ENCODE assay signal across 8 cellular contexts in the genomic region with DNA sequence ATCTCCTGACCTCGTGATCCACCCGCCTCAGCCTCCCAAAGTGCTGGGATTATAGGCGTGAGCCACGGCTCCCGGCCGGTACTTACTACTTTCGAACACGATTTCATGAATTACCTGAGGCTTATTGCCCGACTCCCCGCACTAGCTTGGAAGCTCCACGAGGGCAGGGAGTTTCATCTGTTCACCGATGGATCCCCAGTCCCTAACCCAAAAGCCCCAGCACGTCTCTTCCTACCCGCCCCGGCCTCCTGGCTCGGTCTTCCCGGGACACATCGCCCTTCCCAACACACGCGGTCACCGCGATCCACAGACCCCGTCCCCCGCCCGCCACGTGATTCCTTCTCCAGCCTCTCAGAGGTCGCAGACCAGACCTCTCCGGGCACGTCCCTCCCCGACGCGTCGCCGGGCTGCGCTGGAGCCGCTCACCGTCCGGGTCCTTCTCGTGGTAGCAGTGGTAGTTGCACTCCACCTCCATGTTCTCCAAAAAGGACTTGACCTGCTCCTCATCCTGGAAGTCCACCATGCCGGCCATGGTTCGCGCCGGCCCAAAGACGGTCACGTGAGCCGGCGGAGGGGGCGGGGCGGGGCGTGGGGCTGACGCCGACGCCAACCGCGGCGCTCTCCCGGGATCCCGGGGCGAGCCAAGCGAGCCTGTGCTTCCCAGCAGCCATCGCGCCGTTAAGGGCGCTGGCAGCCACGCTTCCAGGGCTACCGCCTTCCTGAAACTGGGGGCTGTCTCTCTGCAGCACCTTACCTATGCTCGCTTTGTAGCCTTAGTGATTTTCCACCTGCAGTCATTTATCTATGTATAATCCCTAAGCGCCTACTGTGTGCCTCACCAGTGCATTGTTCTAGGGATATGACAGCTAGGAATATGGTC. TPM values are rescaled to one million over a fixed set of nuclear protein-coding genes. Genes with fewer than 3 reads are reported as not detected.
DNase-seq lines count a peak whose midpoint lies in the region; ATAC-seq, FAIRE-seq and TF ChIP-seq lines count a peak whose summit lies in the region.

Gene COA7 (minus strand): TSS at position 553 of the 880 bp plus-strand sequence. CDS start 21 bp downstream, at position 532.

- no peaks in the 10 kb centered on the region; the same call in 1 of the 2 replicates for H3K9me3 ChIP-seq in SJCRH30 (replicated peaks)
- H3K9me3 ChIP-seq in neural cell (ENCODE audit: low read length), result no peaks in the 10 kb centered on the region
- no peaks in the 10 kb centered on the region for H3K9me3 ChIP-seq in stomach smooth muscle (ENCODE audit: control insufficient read depth in 2 of 2, low read length in 2 of 2)

- H3K27ac ChIP-seq in SJCRH30, result peak within 1 kb of the TSS; percentile 73
- peak within 1 kb of the TSS; percentile 76 for H3K27ac ChIP-seq in neural cell (ENCODE audit: low read length)
- H3K27ac ChIP-seq in stomach smooth muscle (ENCODE audit: low read length), result peak within 1 kb of the TSS; percentile 56

- H3F3A ChIP-seq in neural cell (ENCODE audit: insufficient read depth, low read length, poor library complexity, severe bottlenecking), result no peaks in the 10 kb centered on the region

- no peak for TF ChIP-seq EP300 in neural cell (conservative IDR thresholded peaks at IDR 0.05; ENCODE audit: poor library complexity, severe bottlenecking)

- FAIRE-seq in D721Med (lab: Jason Lieb, UNC), result no peak

- no peaks in the 10 kb centered on the region for H3K9me2 ChIP-seq in neural cell (ENCODE audit: insufficient read depth, low read length)

- H3K4me1 ChIP-seq in SJCRH30 (no peaks in the 10 kb centered on the region), stomach smooth muscle (ENCODE audit: control insufficient read depth, insufficient read depth, low read length) (peaks cover 14% of the 10 kb centered on the region)

- peak within 1 kb of the TSS; percentile 84 for H3K4me3 ChIP-seq in SJCRH30
- H3K4me3 ChIP-seq in foreskin fibroblast (ENCODE audit: low read depth in 1 of 2, low read length in 2 of 2), result peak within 1 kb of the TSS; percentile 74 to 93
- H3K4me3 ChIP-seq in neural cell (ENCODE audit: low read length), result peak within 1 kb of the TSS; percentile 93
- H3K4me3 ChIP-seq in stomach smooth muscle (ENCODE audit: low read length in 2 of 2), result peak within 1 kb of the TSS; percentile 83 to 91

- peak; percentile 48 for DNase-seq in D721Med (ENCODE audit: insufficient read length, low spot score)
- peak; percentile 88 for DNase-seq in LoVo (ENCODE audit: low spot score)
- peak; percentile 86 to 90 for DNase-seq in SJCRH30
- peak; percentile 40 for DNase-seq in activated gamma-delta T cell treated with anti-CD3 and anti-CD28 coated beads, Interleukin-2, amount 50 U/mL, for 16 hours (ENCODE audit: low read depth)
- DNase-seq in foreskin fibroblast, result peak; percentile 82 to 95

- H3K9ac ChIP-seq in neural cell (ENCODE audit: low read length) (peak within 1 kb of the TSS; percentile 64), stomach smooth muscle (ENCODE audit: low read length in 2 of 2) (peak within 1 kb of the TSS; percentile 66 to 74)

- H3K4me2 ChIP-seq in neural cell (ENCODE audit: low read length), result peak within 1 kb of the TSS; percentile 52

- peak; percentile 45 for ATAC-seq in GM21717 (IDR thresholded peaks at IDR 0.05; ENCODE audit: unreplicated experiment)

- H2AFZ ChIP-seq in neural cell (ENCODE audit: low read depth, low read length), result peak within 1 kb of the TSS; percentile 98

- TF ChIP-seq CTCF in D721Med (IDR thresholded peaks at IDR 0.05; ENCODE audit: insufficient read depth, missing control alignments) (no peak), foreskin fibroblast (IDR thresholded peaks at IDR 0.05; ENCODE audit: low read depth, low read length) (no peak), neural cell (IDR thresholded peaks at IDR 0.05; ENCODE audit: poor library complexity, severe bottlenecking) (no peak)

- TF ChIP-seq RAD21 in neural cell (conservative IDR thresholded peaks at IDR 0.05), result peak; percentile 11

- peaks cover 3% of the 10 kb centered on the region; the same call in 1 of the 2 replicates for H3K36me3 ChIP-seq in SJCRH30
- H3K36me3 ChIP-seq in neural cell (ENCODE audit: insufficient read depth, low read length), result no peaks in the 10 kb centered on the region
- H3K36me3 ChIP-seq in stomach smooth muscle (ENCODE audit: control insufficient read depth in 2 of 2, insufficient read depth in 2 of 2, low read length in 2 of 2), result no peaks in the 10 kb centered on the region

- no peaks in the 10 kb centered on the region for H3K79me2 ChIP-seq in neural cell (replicated peaks; ENCODE audit: insufficient read depth, low read length)

- no peaks in the 10 kb centered on the region for H4K20me1 ChIP-seq in neural cell (ENCODE audit: insufficient read depth)

- H3K27me3 ChIP-seq in SJCRH30 (no peaks in the 10 kb centered on the region), neural cell (ENCODE audit: insufficient read depth, low read depth, low read length) (no peaks in the 10 kb centered on the region), stomach smooth muscle (ENCODE audit: control insufficient read depth in 1 of 2, insufficient read depth in 2 of 2, low read length in 2 of 2) (no peaks in the 10 kb centered on the region)

TF ChIP-seq in neural cell, 6 proteins besides CTCF, POLR2A, EP300 and RAD21:
- peak; percentile 85 for TF ChIP-seq POLR2AphosphoS5 (IDR thresholded peaks at IDR 0.05)
- no peak for TF ChIP-seq EZH2 (IDR thresholded peaks at IDR 0.05; ENCODE audit: borderline replicate concordance, insufficient read depth, low read length, poor library complexity, severe bottlenecking)
- peak; percentile 74 for TF ChIP-seq MXI1 (conservative IDR thresholded peaks at IDR 0.05; ENCODE audit: poor library complexity, severe bottlenecking)
- TF ChIP-seq TAF1 (IDR thresholded peaks at IDR 0.05; ENCODE audit: low read depth), result peak; percentile 36
- peak; percentile 59 for TF ChIP-seq REST (IDR thresholded peaks at IDR 0.05; ENCODE audit: borderline replicate concordance)
- peak; percentile 20 for TF ChIP-seq SMC3 (conservative IDR thresholded peaks at IDR 0.05; ENCODE audit: poor library complexity)
TF ChIP-seq in neural cell: peak in this region for 5.

RNA-seq across cellular contexts. Expression of gene COA7, which starts in this region (rescaled TPM):
- total RNA-seq in SJCRH30 (2014; rRNA removed; shearing (Covaris generic)), result 22.7 and 23.1 TPM in 2 replicates
- polyA plus RNA-seq in neural cell, result 10.3 and 11.6 TPM in 2 replicates
- polyA minus RNA-seq in neural cell, result 19.7 and 21.3 TPM in 2 replicates

Comparison
In these comparisons a context has a peak if more than half of its experiments do, and no peak if none do; other contexts are left out.
1. Peak in every context shown above with its lines: DNase-seq, ATAC-seq, H3K4me3 ChIP-seq and H3K27ac ChIP-seq.